17 cellular contexts compared by ENCODE assay signal in genomic region chr5:142817031-142817430, GRCh38. TPM values are rescaled to one million over a fixed set of nuclear protein-coding genes. Genes with fewer than 3 reads are reported as not detected.
A peak's percentile ranks its signal among the peaks of the same experiment; 100 is the strongest.
DNase-seq lines count a peak whose midpoint lies in the region; ATAC-seq and TF ChIP-seq lines count a peak whose summit lies in the region.
"Had no signal": no experiment of that assay in that cellular context is flagged by ENCODE, and none has a peak within 500 bp of the region (broad histone marks: within the 10 kb centered on the region; RNA-seq: fewer than 3 reads in every experiment).

No MANE protein-coding gene starts in this region.

- no peak for TF ChIP-seq CTCF in nephron (IDR thresholded peaks at IDR 0.05; ENCODE audit: unreplicated experiment in 3 of 3)
- TF ChIP-seq CTCF in transverse colon (IDR thresholded peaks at IDR 0.05): no peak
- no peak for TF ChIP-seq CTCF in omental fat pad (IDR thresholded peaks at IDR 0.05)
- no peak for TF ChIP-seq CTCF in left lung (IDR thresholded peaks at IDR 0.05)

- H3K4me1 Mint-ChIP-seq in central memory CD8-positive, alpha-beta T cell: peaks cover 64% of the 10 kb centered on the region
- peaks cover 39% of the 10 kb centered on the region for H3K4me1 Mint-ChIP-seq in nephron

- no peak for TF ChIP-seq POLR2A in transverse colon (IDR thresholded peaks at IDR 0.05)

- DNase-seq in right cardiac atrium (no peak), left cardiac atrium (no peak), transverse colon (no peak), omental fat pad (ENCODE audit: low spot score) (no peak), COLO829 (ENCODE audit: low spot score) (no peak), left lung (no peak)
- no peak for DNase-seq in central memory CD8-positive, alpha-beta T cell (ENCODE audit: low spot score in 2 of 2)
- DNase-seq: activated CD4-positive, alpha-beta T cell treated with anti-CD3 and anti-CD28 coated beads for 1 hour; activated CD8-positive, alpha-beta memory T cell treated with anti-CD3 and anti-CD28 coated beads, Interleukin-2, amount 10 ng/mL, durations not matched to agents 7 days and 5 days; activated gamma-delta T cell; foreskin keratinocyte; GF-D8; NCI-H526; T-helper 9 cell had no signal

- peak overlapping the region; percentile 43 for H3K27ac ChIP-seq in right cardiac atrium (ENCODE audit: low read length)
- H3K27ac ChIP-seq in transverse colon: peak overlapping the region; percentile 80 to 86 (median 84)
- H3K27ac ChIP-seq in left lung: peak overlapping the region in 1 of 2 donors; percentile 18
- H3K27ac ChIP-seq: foreskin keratinocyte, SJSA1 had no signal

- intact Hi-C loops in right cardiac atrium (cut with DNase I) (no loop called here), left cardiac atrium (cut with DNase I) (no loop called here), transverse colon (cut with DNase I; ENCODE audit: low total_unique reads) (no loop called here), left lung (cut with DNase I) (no loop called here)

- H3K27me3 ChIP-seq in right cardiac atrium (ENCODE audit: control insufficient read depth, insufficient read depth): no peaks in the 10 kb centered on the region
- H3K27me3 ChIP-seq in transverse colon: no peaks in the 10 kb centered on the region
- no peaks in the 10 kb centered on the region for H3K27me3 ChIP-seq in left lung
- H3K27me3 ChIP-seq: foreskin keratinocyte, SJSA1 had no signal

- ATAC-seq in right cardiac atrium (no peak), left cardiac atrium (no peak), omental fat pad (ENCODE audit: low FRiP score) (no peak), left lung (no peak)
- ATAC-seq in central memory CD8-positive, alpha-beta T cell (replicated peaks; ENCODE audit: extremely low read depth, poor library complexity, severe bottlenecking): no peak
- ATAC-seq: activated CD8-positive, alpha-beta memory T cell treated with anti-CD3 and anti-CD28 coated beads, Interleukin-2, amount 10 ng/mL, durations not matched to agents 7 days and 5 days; foreskin keratinocyte; left colon had no signal

- no peaks in the 10 kb centered on the region for H3K27me3 Mint-ChIP-seq in central memory CD8-positive, alpha-beta T cell
- H3K27me3 Mint-ChIP-seq in nephron (ENCODE audit: low read depth): no peaks in the 10 kb centered on the region
- H3K27me3 Mint-ChIP-seq: activated CD8-positive, alpha-beta memory T cell treated with anti-CD3 and anti-CD28 coated beads, Interleukin-2, amount 10 ng/mL, durations not matched to agents 7 days and 5 days had no signal

- 92% methylated on average over 1 of the region's 1 CpG for WGBS in right cardiac atrium
- WGBS in transverse colon (ENCODE audit: low coverage in 1 of 2), 2 donors: 84 to 100% methylated on average over 1 of the region's 1 CpG

- H3K4me3 Mint-ChIP-seq in central memory CD8-positive, alpha-beta T cell: no peak overlapping the region
- no peak overlapping the region for H3K4me3 Mint-ChIP-seq in nephron
- H3K4me3 Mint-ChIP-seq: activated CD8-positive, alpha-beta memory T cell treated with anti-CD3 and anti-CD28 coated beads, Interleukin-2, amount 10 ng/mL, durations not matched to agents 7 days and 5 days had no signal

- H3K4me3 ChIP-seq in right cardiac atrium (ENCODE audit: low read length) (no peak overlapping the region), transverse colon (no peak overlapping the region), left lung (no peak overlapping the region)
- H3K4me3 ChIP-seq: SJSA1 had no signal

- no peak for TF ChIP-seq EP300 in transverse colon (IDR thresholded peaks at IDR 0.05; ENCODE audit: low read depth)

- H3K36me3 ChIP-seq in transverse colon (no peaks in the 10 kb centered on the region), left lung (no peaks in the 10 kb centered on the region)
- H3K36me3 ChIP-seq: SJSA1 had no signal

- H3K27ac Mint-ChIP-seq in central memory CD8-positive, alpha-beta T cell (ENCODE audit: low read depth): peak overlapping the region; percentile 1
- H3K27ac Mint-ChIP-seq in nephron: peak overlapping the region in 2 of 3 experiments; percentile 2 to 8
- H3K27ac Mint-ChIP-seq: activated CD8-positive, alpha-beta memory T cell treated with anti-CD3 and anti-CD28 coated beads, Interleukin-2, amount 10 ng/mL, durations not matched to agents 7 days and 5 days had no signal

- H3K4me1 ChIP-seq in right cardiac atrium (ENCODE audit: control insufficient read depth, insufficient read depth, low read length): peaks cover 37% of the 10 kb centered on the region
- peaks cover 40 to 71% (median 52%) of the 10 kb centered on the region in 4 donors for H3K4me1 ChIP-seq in transverse colon
- H3K4me1 ChIP-seq in left lung: peaks cover 23 to 90% of the 10 kb centered on the region in 2 donors

- H3K9me3 ChIP-seq in right cardiac atrium (ENCODE audit: control insufficient read depth, low read length) (no peaks in the 10 kb centered on the region), transverse colon (no peaks in the 10 kb centered on the region), left lung (no peaks in the 10 kb centered on the region)
- H3K9me3 ChIP-seq: SJSA1 had no signal

- in situ Hi-C loops in transverse colon (cut with MboI; ENCODE audit: low pct_ligation_motif_present in 1 of 4, low pct_unique_long_range_greater_than_20kb in 1 of 4, low sequenced_read_pairs in 3 of 4): no loop called here

- H3K9me3 Mint-ChIP-seq in central memory CD8-positive, alpha-beta T cell: no peaks in the 10 kb centered on the region
- H3K9me3 Mint-ChIP-seq in nephron: no peaks in the 10 kb centered on the region

- no peaks in the 10 kb centered on the region for H3K36me3 Mint-ChIP-seq in central memory CD8-positive, alpha-beta T cell (ENCODE audit: insufficient read depth)
- H3K36me3 Mint-ChIP-seq in nephron (ENCODE audit: low read depth): no peaks in the 10 kb centered on the region

RNA-seq across cellular contexts. Expression of gene ARHGAP26, which starts 46.9 kb away (rescaled TPM):
- total RNA-seq in right cardiac atrium (10 to 100 TPM; 44.4 to 56.9 (median 47.8) TPM), left cardiac atrium (10 to 100 TPM; 29.6 to 50.2 TPM), transverse colon (10 to 100 TPM; 61.0 to 76.7 (median 61.2) TPM), omental fat pad (100 to 1,000 TPM in 1 of 4 donors, 10 to 100 TPM in 3; 40.4 to 134 (median 63.6) TPM), left lung (10 to 100 TPM; 25.6 to 61.9 TPM)
- 13.2 TPM for polyA plus RNA-seq in right cardiac atrium
